ENCODE assay signal across 8 cellular contexts in the genomic region with DNA sequence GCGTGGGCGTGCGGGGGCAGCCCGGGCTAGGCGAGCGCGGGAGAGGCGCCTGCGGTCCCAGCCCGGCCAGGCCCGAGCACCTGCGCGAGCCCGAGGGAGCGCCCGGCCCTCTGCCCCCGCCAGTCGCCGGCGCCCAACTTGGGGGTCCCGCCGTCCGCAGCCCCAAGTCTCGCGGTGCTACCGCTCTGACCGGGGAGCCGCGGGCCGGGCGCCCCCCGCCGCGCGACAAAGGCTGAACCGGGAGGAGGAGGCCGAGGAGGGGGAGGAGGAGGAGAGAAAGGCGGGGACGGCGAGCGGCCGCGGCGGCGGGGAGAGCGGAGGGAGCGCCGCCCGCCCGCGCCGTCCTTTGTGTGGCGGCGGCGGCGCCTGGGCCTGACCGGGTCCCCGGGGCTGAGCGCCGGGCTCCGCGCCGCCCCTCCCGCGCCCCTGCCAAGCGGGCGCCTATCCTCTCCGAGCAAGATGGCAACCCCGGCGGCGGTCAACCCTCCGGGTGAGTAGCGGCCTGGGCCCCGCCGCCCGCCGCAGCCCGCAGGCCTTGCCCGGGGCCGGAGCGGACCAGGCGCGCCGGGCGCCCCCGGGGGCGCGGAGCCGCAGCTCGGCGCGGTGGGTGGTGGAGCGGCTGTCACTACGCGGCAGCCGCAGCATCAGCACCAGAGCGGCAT. TPM values are rescaled to one million over a fixed set of nuclear protein-coding genes. Genes with fewer than 3 reads are reported as not detected.
DNase-seq lines count a peak whose midpoint lies in the region; ATAC-seq and TF ChIP-seq lines count a peak whose summit lies in the region.

A gene (plus strand): TSS at position 326 of the 662 bp plus-strand sequence. CDS start 134 bp downstream, at position 460.

- peak within 1 kb of the TSS; percentile 33 for H3K4me3 ChIP-seq in fibroblast of villous mesenchyme (ENCODE audit: low read depth, low read length)

- TF ChIP-seq CTCF in fibroblast of villous mesenchyme (IDR thresholded peaks at IDR 0.05; ENCODE audit: insufficient read depth, low read depth, low read length), result no peak

- DNase-seq in NCI-H82 (lab: John Stamatoyannopoulos, UW) (peak; percentile 39), NCI-H82 treated with DMSO at 0.1 percent for 48 hours (lab: John Stamatoyannopoulos, UW; ENCODE audit: unreplicated experiment) (no peak), fibroblast of villous mesenchyme (ENCODE audit: low read depth) (no peak), nucleus accumbens (lab: John Stamatoyannopoulos, UW) (peak in 43 of 56 donors; percentile 41 to 86 (median 67)), RPMI8226 (no peak)

- ATAC-seq in SK-N-SH treated with all-trans-retinoic acid at 6 μM for 48 hours, result peak; percentile 69
- ATAC-seq in GM19455 (IDR thresholded peaks at IDR 0.05; ENCODE audit: unreplicated experiment), result no peak
- ATAC-seq in GM19395 (IDR thresholded peaks at IDR 0.05; ENCODE audit: unreplicated experiment), result no peak

TF ChIP-seq in SK-N-SH treated with all-trans-retinoic acid at 6 μM for 48 hours, 23 proteins besides CTCF, POLR2A, EP300 and RAD21:
- no peak for TF ChIP-seq ZC3H10 (CRISPR knock-in tag; IDR thresholded peaks at IDR 0.05)

RNA-seq across cellular contexts. Expression of the gene that starts here (rescaled TPM):
- 20.0 and 20.7 TPM in 2 replicates for total RNA-seq in fibroblast of villous mesenchyme

Comparison
In these comparisons a context has a peak if more than half of its experiments do, and no peak if none do; other contexts are left out.
1. DNase-seq: peak in NCI-H82 (single experiment) and nucleus accumbens (43 of 56); none in NCI-H82 treated with DMSO at 0.1 percent for 48 hours (single experiment), fibroblast of villous mesenchyme (single experiment) and RPMI8226 (single experiment).